In the genomic region with DNA sequence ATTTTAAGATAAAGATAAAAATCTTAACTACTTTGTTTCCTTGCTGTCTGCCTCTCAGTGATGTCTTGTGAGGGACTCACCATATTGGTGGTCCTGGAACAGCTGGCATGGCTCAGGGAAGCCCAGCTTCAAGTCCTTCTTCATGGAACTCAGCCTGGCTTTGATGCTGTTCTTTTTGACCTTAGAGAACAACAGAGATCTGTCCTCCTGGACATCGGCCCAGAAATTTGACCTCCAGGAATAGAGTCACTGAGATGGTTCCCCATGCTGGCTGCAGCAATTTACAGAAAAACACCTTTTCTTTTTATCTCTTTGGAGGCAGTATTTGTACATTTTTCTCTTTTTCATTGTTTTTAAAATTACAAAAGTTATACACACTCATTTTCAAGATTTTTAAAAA, we compare ENCODE assay signal across 23 cellular contexts.
"Had no signal": no experiment of that assay in that cellular context is flagged by ENCODE, and none has a peak within 500 bp of the region (broad histone marks: within the 10 kb centered on the region; RNA-seq: fewer than 3 reads in every experiment).

No MANE protein-coding gene starts in this region.

- H3K27me3 ChIP-seq: brain microvascular endothelial cell, Peyer's patch had no signal

- DNase-seq: activated CD4-positive, alpha-beta T cell treated with anti-CD3 and anti-CD28 coated beads, Interleukin-2, amount 10 ng/mL, durations not matched to agents 24 days and 14 days; activated CD4-positive, alpha-beta T cell treated with anti-CD3 and anti-CD28 coated beads, Interleukin-2, amount 50 U/mL, for 4 hours; activated CD8-positive, alpha-beta T cell treated with anti-CD3 and anti-CD28 coated beads for 36 hours; activated gamma-delta T cell treated with Interleukin-2 at 50 U/mL for 16 hours; activated naive CD4-positive, alpha-beta T cell treated with anti-CD3 and anti-CD28 coated beads for 36 hours; activated naive CD8-positive, alpha-beta T cell treated with anti-CD3 and anti-CD28 coated beads, Interleukin-2, amount 50 U/mL, for 24 hours; activated T-cell treated with anti-CD3 and anti-CD28 coated beads, Interleukin-2, amount 50 U/mL, for 4 hours; amniotic stem cell; aorta; brain microvascular endothelial cell; Karpas-422; KBM-7; MG63; NCI-H1092; NCI-H1436 treated with DMSO at 0.1 percent for 48 hours; NCI-H1694 treated with DMSO at 0.1 percent for 48 hours; NCI-H2029; NCI-H345; NCI-H524 treated with DMSO at 0.1 percent for 48 hours; Peyer's patch; RPMI8226; T1000 had no signal

- H3K27ac ChIP-seq: brain microvascular endothelial cell, Peyer's patch, SK-N-MC had no signal

- H3K4me1 ChIP-seq: Peyer's patch had no signal

- H3K4me3 ChIP-seq: MG63, Peyer's patch, SK-N-MC had no signal

- H3K9me3 ChIP-seq: MG63, Peyer's patch had no signal

- H3K36me3 ChIP-seq: brain microvascular endothelial cell, MG63, Peyer's patch had no signal

- ATAC-seq: activated CD8-positive, alpha-beta T cell treated with anti-CD3 and anti-CD28 coated beads for 36 hours; activated naive CD8-positive, alpha-beta T cell treated with anti-CD3 and anti-CD28 coated beads, Interleukin-2, amount 50 U/mL, for 24 hours; activated T-cell treated with anti-CD3 and anti-CD28 coated beads, Interleukin-2, amount 50 U/mL, for 4 hours had no signal
